ENCODE assay signal across 8 cellular contexts in genomic region chr9:91727316-91727861, GRCh38.
DNase-seq lines count a peak whose midpoint lies in the region; ATAC-seq and TF ChIP-seq lines count a peak whose summit lies in the region.

No MANE protein-coding gene starts in this region.

- DNase-seq in NOMO-1 treated with DMSO at 0.1 percent for 48 hours (lab: John Stamatoyannopoulos, UW; ENCODE audit: unreplicated experiment) (peak; percentile 10), NOMO-1 (lab: John Stamatoyannopoulos, UW; ENCODE audit: unreplicated experiment in 2 of 2) (no peak), NCI-H69 (lab: John Stamatoyannopoulos, UW) (peak; percentile 58), ascending aorta (ENCODE audit: low spot score in 2 of 2) (no peak), iPS-NIHi11 (ENCODE audit: low spot score) (peak; percentile 86)
- peak in 2 of 3 donors; percentile 12 to 26 for DNase-seq in stimulated activated CD4-positive, alpha-beta T cell treated with anti-CD3 and anti-CD28 coated beads, Interleukin-12 subunit alpha, Interleukin-12 subunit beta, amount 100 ng/mL, for 48 hours (ENCODE audit: low read depth in 2 of 3, low spot score in 1 of 3)

- ATAC-seq in HG02610 (IDR thresholded peaks at IDR 0.05; ENCODE audit: unreplicated experiment): peak; percentile 49
- no peak for ATAC-seq in HG03442 (IDR thresholded peaks at IDR 0.05; ENCODE audit: unreplicated experiment)

- TF ChIP-seq CTCF in ascending aorta (IDR thresholded peaks at IDR 0.05): peak; percentile 18 to 56 (median 51)

- no peaks in the 10 kb centered on the region for H3K9me3 ChIP-seq in ascending aorta

- H3K27ac ChIP-seq in ascending aorta: no peak overlapping the region

- H3K36me3 ChIP-seq in ascending aorta: no peaks in the 10 kb centered on the region

- no peaks in the 10 kb centered on the region for H3K4me1 ChIP-seq in ascending aorta

- no peaks in the 10 kb centered on the region for H3K27me3 ChIP-seq in ascending aorta

- intact Hi-C loops in ascending aorta (cut with DNase I): loop anchor here (2.0 kb wide), 1 partner anchor 813 kb away; no protein-coding TSS in a partner anchor

- H3K4me3 ChIP-seq in ascending aorta: no peak overlapping the region

Comparison
In these comparisons a context has a peak if more than half of its experiments do, and no peak if none do; other contexts are left out.
1. DNase-seq: peak in NOMO-1 treated with DMSO at 0.1 percent for 48 hours (single experiment), NCI-H69 (single experiment), iPS-NIHi11 (single experiment) and stimulated activated CD4-positive, alpha-beta T cell treated with anti-CD3 and anti-CD28 coated beads, Interleukin-12 subunit alpha, Interleukin-12 subunit beta, amount 100 ng/mL, for 48 hours (2 of 3); none in NOMO-1 (0 of 2) and ascending aorta (0 of 2).